In genomic region chrX:122187065-122187464, GRCh38 we compare ENCODE assay signal across 26 cellular contexts.
"Had no signal": no experiment of that assay in that cellular context is flagged by ENCODE, and none has a peak within 500 bp of the region (broad histone marks: within the 10 kb centered on the region; RNA-seq: fewer than 3 reads in every experiment).

No MANE protein-coding gene starts in this region.

- H3K36me3 ChIP-seq: neural progenitor cell, neutrophil, ovary, right lobe of liver, stomach, thyroid gland, transverse colon, upper lobe of left lung had no signal

- H3K27ac ChIP-seq: neural progenitor cell, neutrophil, ovary, right lobe of liver, skin epidermis, stomach, testis, thyroid gland, transverse colon, upper lobe of left lung had no signal

- H3K9me3 ChIP-seq: neutrophil, ovary, right lobe of liver, testis, thyroid gland, transverse colon had no signal

- ATAC-seq: left lobe of liver; natural killer cell; right lobe of liver; stimulated activated naive B cell treated with anti-CD40 and anti-IgM and Interleukin-4, amounts not matched to agents 10 μg/mL and 1 μg/mL and 100 μg/mL, for 72 hours; stimulated activated naive CD8-positive, alpha-beta T cell treated with anti-CD3 and anti-CD28 coated beads, Interleukin-15, Interleukin-2, amounts not matched to agents 100 U/mL and 50 U/mL, for 24 hours had no signal

- H3K4me3 ChIP-seq: lung, neural progenitor cell, ovary, right lobe of liver, skin epidermis, stomach, testis, thyroid gland, transverse colon, upper lobe of left lung had no signal

- H3K27me3 ChIP-seq: neural progenitor cell, neutrophil, ovary, right lobe of liver, stomach, testis, thyroid gland, transverse colon, upper lobe of left lung had no signal

- H3K4me1 ChIP-seq: neural progenitor cell, right lobe of liver, stomach, testis, thyroid gland, transverse colon, upper lobe of left lung had no signal

- DNase-seq: hippocampal formation; kidney glomerular epithelial cell; left cardiac atrium; mesendoderm; naive B cell; natural killer cell; nephron progenitor cell; occipital lobe; ovary; right lobe of liver; stimulated activated CD4-positive, alpha-beta T cell treated with anti-CD3 and anti-CD28 coated beads, Interleukin-12 subunit alpha, Interleukin-12 subunit beta, amount 100 ng/mL, for 4 hours; stimulated activated CD4-positive, alpha-beta T cell treated with anti-CD3 and anti-CD28 coated beads, Interleukin-15, amount 100 ng/mL, for 24 hours; stimulated activated CD4-positive, alpha-beta T cell treated with anti-CD3 and anti-CD28 coated beads, Interleukin-2, amount 100 ng/mL, for 24 hours; stimulated activated CD4-positive, alpha-beta T cell treated with anti-CD3 and anti-CD28 coated beads, Interleukin-4, amount 100 ng/mL, for 1 hour; stimulated activated naive B cell treated with anti-CD40 and anti-IgM and Interleukin-4, amounts not matched to agents 10 μg/mL and 1 μg/mL and 100 μg/mL, for 72 hours; stimulated activated naive CD8-positive, alpha-beta T cell treated with anti-CD3 and anti-CD28 coated beads, Interleukin-15, Interleukin-2, amounts not matched to agents 100 U/mL and 50 U/mL, for 24 hours; stomach; testis; thyroid gland; transverse colon; upper lobe of left lung had no signal
